Comparison of ENCODE assay signal across 1 cellular context in the genomic region with DNA sequence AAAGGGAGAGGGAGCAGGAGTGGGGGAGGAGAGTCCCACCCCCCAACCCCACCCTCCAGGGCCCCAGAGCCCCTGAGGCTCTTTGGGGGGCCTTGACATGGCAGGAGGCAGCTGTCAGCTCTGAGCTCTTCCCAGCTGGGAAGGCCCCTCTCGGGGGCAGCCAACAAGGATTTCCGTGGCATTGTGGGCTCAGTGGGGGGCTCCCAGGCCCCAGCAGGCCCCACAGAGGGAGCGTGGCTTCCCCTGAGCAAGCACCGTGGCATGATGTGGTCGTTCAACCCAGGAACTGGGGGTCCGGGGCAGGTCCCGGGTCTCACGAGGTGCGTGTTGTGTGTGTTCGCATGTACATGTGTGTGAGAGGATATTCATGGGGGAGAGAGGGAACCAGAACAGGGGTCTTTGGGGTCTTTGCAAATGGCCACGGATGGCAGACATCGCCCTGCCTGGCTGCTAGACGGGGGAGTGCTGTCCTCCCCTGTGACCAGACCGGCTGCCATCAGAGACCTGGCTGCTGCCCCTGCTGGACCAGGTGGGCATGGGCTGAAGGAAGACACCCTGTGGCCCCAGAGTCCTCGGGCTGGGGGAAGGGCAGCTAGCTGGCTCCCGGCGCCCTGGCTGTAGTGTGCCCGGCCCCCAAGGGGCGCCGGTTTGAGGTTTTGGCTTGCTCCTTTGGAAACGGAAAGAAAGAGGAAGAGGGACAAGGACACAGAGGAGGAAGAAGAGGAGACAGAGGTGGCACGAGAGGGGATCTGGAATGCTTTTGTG.
TF ChIP-seq lines count a peak whose summit lies in the region.

No MANE protein-coding gene starts in this region.

TF ChIP-seq in endothelial cell of umbilical vein, 7 proteins besides CTCF, POLR2A, EP300 and RAD21:
- TF ChIP-seq FOS (IDR thresholded peaks at IDR 0.05; ENCODE audit: borderline replicate concordance, insufficient read depth, low read length) (no peak), MYC (IDR thresholded peaks at IDR 0.05; ENCODE audit: low read depth, low read length) (no peak), JUN (IDR thresholded peaks at IDR 0.05; ENCODE audit: borderline replicate concordance, insufficient read depth, insufficient read length, low read depth) (no peak), GATA2 (IDR thresholded peaks at IDR 0.05; ENCODE audit: insufficient read depth, insufficient read length, low read depth, low read length) (no peak), EZH2 (IDR thresholded peaks at IDR 0.05; ENCODE audit: borderline replicate concordance, low read depth, low read length, severe bottlenecking) (no peak)
- TF ChIP-seq, protein P1, sequence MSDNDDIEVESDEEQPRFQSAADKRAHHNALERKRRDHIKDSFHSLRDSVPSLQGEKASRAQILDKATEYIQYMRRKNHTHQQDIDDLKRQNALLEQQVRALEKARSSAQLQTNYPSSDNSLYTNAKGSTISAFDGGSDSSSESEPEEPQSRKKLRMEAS (IDR thresholded peaks at IDR 0.05; ENCODE audit: insufficient read depth, insufficient read length) = no peak
